In genomic region chr5:40485021-40485998, GRCh38 we compare ENCODE assay signal across 10 cellular contexts.
DNase-seq lines count a peak whose midpoint lies in the region; ATAC-seq and TF ChIP-seq lines count a peak whose summit lies in the region.
"Had no signal": no experiment of that assay in that cellular context is flagged by ENCODE, and none has a peak within 500 bp of the region (broad histone marks: within the 10 kb centered on the region; RNA-seq: fewer than 3 reads in every experiment).

No MANE protein-coding gene starts in this region.

- peaks cover 61% of the 10 kb centered on the region for H3K4me1 Mint-ChIP-seq in HFFc6 (ENCODE audit: low read depth)

- intact Hi-C loops in lower lobe of right lung (cut with DNase I) = no loop called here
- intact Hi-C loops in ovary (cut with DNase I) = no loop called here

- H3K4me1 ChIP-seq in lower lobe of right lung (peaks cover 4% of the 10 kb centered on the region), ovary (ENCODE audit: insufficient read depth) (no peaks in the 10 kb centered on the region)

- no peaks in the 10 kb centered on the region for H3K36me3 Mint-ChIP-seq in HFFc6 (ENCODE audit: low read depth)

- TF ChIP-seq CTCF in HFFc6 (IDR thresholded peaks at IDR 0.05) (no peak), lower lobe of right lung (IDR thresholded peaks at IDR 0.05) (no peak), ovary (IDR thresholded peaks at IDR 0.05) (no peak)

- H3K27ac ChIP-seq in KOPT-K1 (ENCODE audit: low read depth, low read length, poor library complexity, severe bottlenecking) (peak overlapping the region; percentile 36), lower lobe of right lung (peak overlapping the region; percentile 18), ovary (no peak overlapping the region)

- ATAC-seq in GM18870 (IDR thresholded peaks at IDR 0.05; ENCODE audit: unreplicated experiment) (peak; percentile 45), lower lobe of right lung (peak; percentile 51 to 65), esophagus mucosa (no peak)

- 71 to 78% (median 77%) methylated on average over 10 of the region's 10 CpGs for WGBS in ovary, 3 donors

- H3K36me3 ChIP-seq in KOPT-K1 (ENCODE audit: insufficient read depth, low read length) (no peaks in the 10 kb centered on the region), lower lobe of right lung (no peaks in the 10 kb centered on the region), ovary (no peaks in the 10 kb centered on the region)

- H3K9me3 ChIP-seq in KOPT-K1 (ENCODE audit: insufficient read depth, low read length, poor library complexity, severe bottlenecking) = no peaks in the 10 kb centered on the region
- H3K9me3 ChIP-seq in lower lobe of right lung = no peaks in the 10 kb centered on the region
- H3K9me3 ChIP-seq in ovary = no peaks in the 10 kb centered on the region

- TF ChIP-seq EP300 in ovary (IDR thresholded peaks at IDR 0.05) = no peak

- H3K27me3 ChIP-seq in lower lobe of right lung (ENCODE audit: low read depth) (no peaks in the 10 kb centered on the region), ovary (no peaks in the 10 kb centered on the region)

- TF ChIP-seq POLR2A in ovary (IDR thresholded peaks at IDR 0.05) = no peak

- H3K27me3 Mint-ChIP-seq in HFFc6 (ENCODE audit: insufficient read depth) = no peaks in the 10 kb centered on the region

- DNase-seq in HFFc6 (no peak), lower lobe of right lung (no peak), ovary (no peak), islet precursor cell (no peak), cerebellar cortex (ENCODE audit: low spot score) (no peak)
- DNase-seq: cerebellar nuclear complex, midbrain had no signal

- H3K4me3 ChIP-seq in lower lobe of right lung (no peak overlapping the region), ovary (no peak overlapping the region)

- H3K9me3 Mint-ChIP-seq in HFFc6 = no peaks in the 10 kb centered on the region

- H3K27ac Mint-ChIP-seq in HFFc6 = no peak overlapping the region

- H3K4me3 Mint-ChIP-seq in HFFc6 = peak overlapping the region; percentile 39; the same call in 1 of the 2 replicates

Comparison
In these comparisons a context has a peak if more than half of its experiments do, and no peak if none do; other contexts are left out.
1. H3K27ac ChIP-seq: peak in KOPT-K1 (single experiment) and lower lobe of right lung (single experiment); none in ovary (0 of 2).